In genomic region chr14:64870160-64870559, GRCh38 we compare ENCODE assay signal across 14 cellular contexts. TPM values are rescaled to one million over a fixed set of nuclear protein-coding genes. Genes with fewer than 3 reads are reported as not detected.
"Had no signal": no experiment of that assay in that cellular context is flagged by ENCODE, and none has a peak within 500 bp of the region (broad histone marks: within the 10 kb centered on the region; RNA-seq: fewer than 3 reads in every experiment).

No MANE protein-coding gene starts in this region.

- H3K27me3 ChIP-seq: tibial artery had no signal

- H3K9me3 ChIP-seq: tibial artery had no signal

- H3K36me3 ChIP-seq: tibial artery, WERI-Rb-1 had no signal

- H3K27ac ChIP-seq: epithelial cell of prostate, tibial artery, WERI-Rb-1 had no signal

- ATAC-seq: stimulated activated naive B cell treated with anti-CD40 and anti-IgM and Interleukin-4, amounts not matched to agents 10 μg/mL and 1 μg/mL and 100 μg/mL, for 72 hours had no signal

- H3K4me1 ChIP-seq: tibial artery had no signal

- DNase-seq: activated CD4-positive, alpha-beta T cell treated with anti-CD3 and anti-CD28 coated beads, Interleukin-2, amount 50 U/mL, for 48 hours; activated naive CD4-positive, alpha-beta T cell treated with anti-CD3 and anti-CD28 coated beads, Interleukin-2, amount 50 U/mL, for 16 hours; foreskin melanocyte; head of caudate nucleus; immature natural killer cell; nucleus accumbens; posterior cingulate gyrus; stimulated activated CD4-positive, alpha-beta T cell treated with anti-CD3 and anti-CD28 coated beads, Interleukin-2, amount 100 ng/mL, for 48 hours; stimulated activated naive B cell treated with anti-CD40 and anti-IgM and Interleukin-4, amounts not matched to agents 10 μg/mL and 1 μg/mL and 100 μg/mL, for 72 hours; tibial artery; WERI-Rb-1 had no signal

- H3K4me3 ChIP-seq: tibial artery had no signal

RNA-seq across cellular contexts. Expression of gene SPTB, which starts 9.5 kb away (rescaled TPM):
- total RNA-seq: bronchial epithelial cell, fibroblast of lung had no signal
- polyA plus RNA-seq: fibroblast of lung had no signal
